ENCODE assay signal across 14 cellular contexts in genomic region chr3:120113128-120114116, GRCh38. TPM values are rescaled to one million over a fixed set of nuclear protein-coding genes. Genes with fewer than 3 reads are reported as not detected.
DNase-seq lines count a peak whose midpoint lies in the region; ATAC-seq and TF ChIP-seq lines count a peak whose summit lies in the region.
"Had no signal": no experiment of that assay in that cellular context is flagged by ENCODE, and none has a peak within 500 bp of the region (broad histone marks: within the 10 kb centered on the region; RNA-seq: fewer than 3 reads in every experiment).

No MANE protein-coding gene starts in this region.

- no peak for ATAC-seq in GM19351 (IDR thresholded peaks at IDR 0.05; ENCODE audit: unreplicated experiment)

- in situ Hi-C loops in astrocyte of the spinal cord (cut with HindIII; ENCODE audit: low sequenced_read_pairs), result no loop called here
- in situ Hi-C loops in GM13976 (cut with MboI; ENCODE audit: low sequenced_read_pairs, unreplicated experiment), result no loop called here

- H3K4me3 ChIP-seq in astrocyte of the spinal cord (ENCODE audit: low read depth, low read length), result no peak overlapping the region
- H3K4me3 ChIP-seq: left ventricle myocardium inferior had no signal

- no peak for TF ChIP-seq CTCF in astrocyte of the spinal cord (IDR thresholded peaks at IDR 0.05; ENCODE audit: low read depth, low read length)
- TF ChIP-seq CTCF in GM13976 (IDR thresholded peaks at IDR 0.05; ENCODE audit: borderline replicate concordance, control extremely low read depth, extremely low read depth, insufficient read depth, missing control alignments), result no peak

- DNase-seq in A172 (ENCODE audit: low spot score), result peak; percentile 72
- DNase-seq in HT1080 (ENCODE audit: low read depth), result peak; percentile 92
- DNase-seq in astrocyte of the spinal cord (ENCODE audit: low read depth, low spot score), result peak; percentile 63
- peak; percentile 57 for DNase-seq in hepatic stellate cell (ENCODE audit: low spot score)
- DNase-seq in T-helper 9 cell, result no peak
- no peak for DNase-seq in GM13976 (ENCODE audit: low spot score)
- no peak for DNase-seq in NCI-H2081 (lab: John Stamatoyannopoulos, UW)
- DNase-seq: erythroblast; GF-D8; left ventricle myocardium inferior; NCI-H1930; occipital lobe; stimulated activated naive CD4-positive, alpha-beta T cell had no signal

RNA-seq across cellular contexts. Expression of gene GSK3B, which starts 19.2 kb away (rescaled TPM):
- 50.1 and 61.7 TPM in 2 replicates for total RNA-seq in A172 (2014; rRNA removed; shearing (Covaris generic))
- 56.2 and 65.8 TPM in 2 replicates for total RNA-seq in HT1080 (2014; rRNA removed; shearing (Covaris generic))
- polyA plus RNA-seq in HT1080 (2015; cell fraction: cytosol; rRNA removed), result 54.9 and 69.9 TPM in 2 replicates
- polyA plus RNA-seq in HT1080 (2015; cell fraction: nucleus; rRNA removed), result 42.7 and 45.5 TPM in 2 replicates

Comparison
In these comparisons a context has a peak if more than half of its experiments do, and no peak if none do; other contexts are left out.
1. DNase-seq: peak in A172 (single experiment), HT1080 (single experiment), astrocyte of the spinal cord (single experiment) and hepatic stellate cell (single experiment); none in T-helper 9 cell (single experiment), GM13976 (single experiment) and NCI-H2081 (0 of 2).